In genomic region chr18:13283746-13284145, GRCh38 we compare ENCODE assay signal across 9 cellular contexts.
"Had no signal": no experiment of that assay in that cellular context is flagged by ENCODE, and none has a peak within 500 bp of the region (broad histone marks: within the 10 kb centered on the region; RNA-seq: fewer than 3 reads in every experiment).

No MANE protein-coding gene starts in this region.

- H3K27me3 ChIP-seq: body of pancreas, neural progenitor cell, ovary had no signal

- ATAC-seq: body of pancreas, esophagus mucosa, SK-N-SH treated with all-trans-retinoic acid at 6 μM for 48 hours had no signal

- H3K27ac ChIP-seq: body of pancreas, neural progenitor cell, ovary had no signal

- H3K9me3 Mint-ChIP-seq: type B pancreatic cell had no signal

- H3K36me3 ChIP-seq: neural progenitor cell, ovary had no signal

- H3K36me3 Mint-ChIP-seq: type B pancreatic cell had no signal

- DNase-seq: activated naive CD4-positive, alpha-beta T cell treated with anti-CD3 and anti-CD28 coated beads, Interleukin-2, amount 10 ng/mL, durations not matched to agents 7 days and 5 days; body of pancreas; glutamatergic neuron; ovary had no signal

- H3K4me3 Mint-ChIP-seq: activated naive CD4-positive, alpha-beta T cell treated with anti-CD3 and anti-CD28 coated beads, Interleukin-2, amount 10 ng/mL, durations not matched to agents 7 days and 5 days; neural progenitor cell; type B pancreatic cell had no signal

- H3K27me3 Mint-ChIP-seq: activated naive CD4-positive, alpha-beta T cell treated with anti-CD3 and anti-CD28 coated beads, Interleukin-2, amount 10 ng/mL, durations not matched to agents 7 days and 5 days had no signal

- H3K27ac Mint-ChIP-seq: activated naive CD4-positive, alpha-beta T cell treated with anti-CD3 and anti-CD28 coated beads, Interleukin-2, amount 10 ng/mL, durations not matched to agents 7 days and 5 days; activated T-helper 2 cell treated with anti-CD3 and anti-CD28 coated beads, Interferon-gamma antibody, Interleukin-2, Interleukin-4, amounts not matched to agents 10 μg/mL and 5 μg/mL and 100 μg/mL, durations not matched to agents 14 hours and 24 hours and 36 hours; neural progenitor cell; type B pancreatic cell had no signal

- H3K9me3 ChIP-seq: body of pancreas, ovary had no signal

- H3K4me3 ChIP-seq: body of pancreas, neural progenitor cell, ovary had no signal
